Comparison of ENCODE assay signal across 9 cellular contexts in the genomic region with DNA sequence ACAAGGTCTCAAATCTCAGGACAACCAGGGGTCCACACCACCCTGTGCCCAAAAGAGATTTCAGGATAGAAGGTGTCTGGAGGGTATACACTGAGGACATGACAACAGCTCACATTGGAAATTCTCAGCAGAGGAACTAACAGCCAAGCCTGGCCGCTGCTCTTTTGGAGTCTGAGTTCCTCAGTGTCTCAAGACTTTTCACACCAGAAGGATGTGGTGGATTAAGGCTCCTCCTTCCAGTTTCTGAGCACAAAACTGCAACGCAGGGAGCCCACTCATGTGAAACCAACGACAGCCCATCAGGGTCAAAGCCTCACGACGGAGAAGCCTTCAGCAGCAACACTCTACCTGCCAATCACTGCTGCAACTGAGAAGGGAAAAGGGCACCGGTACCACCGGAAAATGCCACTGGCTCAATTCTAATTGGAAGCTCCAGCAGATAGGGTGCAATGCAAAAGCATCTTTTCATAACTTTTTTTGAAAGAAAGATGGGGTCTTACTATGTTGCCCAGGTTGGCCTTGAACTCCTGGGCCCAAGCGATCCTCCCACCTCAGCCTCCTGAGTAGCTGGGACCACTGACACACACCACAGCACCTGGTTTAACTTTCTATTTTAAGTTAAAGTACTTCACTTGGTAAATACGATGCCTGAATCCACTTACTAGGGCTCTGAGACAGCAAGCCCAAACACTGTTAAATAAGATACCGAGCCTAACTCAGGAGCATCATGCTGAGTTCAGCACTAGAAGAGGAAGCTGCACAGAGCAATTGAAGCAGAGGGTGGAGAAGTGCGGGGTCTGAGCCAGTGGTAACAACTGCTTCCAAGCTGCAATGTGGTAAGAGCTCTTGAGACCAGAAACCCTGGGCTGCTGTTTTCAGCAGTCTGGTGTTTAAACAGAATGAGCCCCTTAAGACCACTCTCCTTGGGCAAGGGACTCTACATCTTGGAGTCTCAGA. TPM values are rescaled to one million over a fixed set of nuclear protein-coding genes. Genes with fewer than 3 reads are reported as not detected.
DNase-seq lines count a peak whose midpoint lies in the region; ATAC-seq and TF ChIP-seq lines count a peak whose summit lies in the region.
"Had no signal": no experiment of that assay in that cellular context is flagged by ENCODE, and none has a peak within 500 bp of the region (broad histone marks: within the 10 kb centered on the region; RNA-seq: fewer than 3 reads in every experiment).

No MANE protein-coding gene starts in this region.

- H3K27ac ChIP-seq in BLaER1 (peak overlapping the region; percentile 62), H9 (ENCODE audit: insufficient read length, low read depth, low read length) (no peak overlapping the region)
- H3K27ac ChIP-seq: VCaP had no signal

- no peak for TF ChIP-seq CTCF in NB4 (IDR thresholded peaks at IDR 0.05; ENCODE audit: low read depth, low read length)
- TF ChIP-seq CTCF in H9 (conservative IDR thresholded peaks at IDR 0.05): no peak

- WGBS in H9 (ENCODE audit: extremely low coverage, insufficient read length, low lambda C conversion rate): no CpG with 5 or more reads among the region's 11 CpGs

- no peak overlapping the region for H3K18ac ChIP-seq in H9 (ENCODE audit: insufficient read length, low read depth, low read length)

- H3K36me3 Mint-ChIP-seq in activated naive CD8-positive, alpha-beta T cell treated with anti-CD3 and anti-CD28 coated beads, Interleukin-2, amount 50 U/mL, for 24 hours (ENCODE audit: low read depth): peaks cover 23% of the 10 kb centered on the region
- peaks cover 0 to 46% (median 0%) of the 10 kb centered on the region in 3 donors for H3K36me3 Mint-ChIP-seq in naive thymus-derived CD8-positive, alpha-beta T cell
- peaks cover 7 to 27% (median 16%) of the 10 kb centered on the region in 3 experiments; a peak in 6 of 7 replicates for H3K36me3 Mint-ChIP-seq in H9 (ENCODE audit: insufficient read depth in 1 of 3, low read depth in 3 of 3)

- peaks cover 11% of the 10 kb centered on the region for H3K79me1 ChIP-seq in H9 (ENCODE audit: insufficient read depth, low read depth, low read length, poor library complexity, severe bottlenecking)

- no peak overlapping the region for H2AFZ ChIP-seq in H9 (ENCODE audit: low read length)

- H3K36me3 ChIP-seq in BLaER1: peaks cover 67% of the 10 kb centered on the region

- H3K9ac ChIP-seq in BLaER1 (no peak overlapping the region; the same call in 1 of the 2 replicates), H9 (ENCODE audit: extremely low read depth, insufficient read length, low read length) (no peak overlapping the region)

- H4K5ac ChIP-seq in H9 (ENCODE audit: insufficient read length, low read depth, low read length): no peak overlapping the region

- no peaks in the 10 kb centered on the region for H3K9me3 ChIP-seq in BLaER1
- no peaks in the 10 kb centered on the region for H3K9me3 ChIP-seq in H9 (ENCODE audit: control insufficient read depth, low read depth, low read length)

- H3K27ac Mint-ChIP-seq in activated naive CD8-positive, alpha-beta T cell treated with anti-CD3 and anti-CD28 coated beads, Interleukin-2, amount 50 U/mL, for 24 hours: peak overlapping the region; percentile 90
- H3K27ac Mint-ChIP-seq in naive thymus-derived CD8-positive, alpha-beta T cell: peak overlapping the region; percentile 91 to 97 (median 94)
- peak overlapping the region in 1 of 3 experiments; percentile 96; a peak in 1 of 7 replicates for H3K27ac Mint-ChIP-seq in H9

- H3K23ac ChIP-seq in H9 (ENCODE audit: insufficient read length, low read depth, low read length): no peak overlapping the region

- no peak for TF ChIP-seq POLR2A in NB4 (IDR thresholded peaks at IDR 0.05; ENCODE audit: extremely low read depth, insufficient read length)

- no peak overlapping the region for H2BK12ac ChIP-seq in H9 (ENCODE audit: insufficient read length, low read depth, low read length)

- POLR2A ChIA-PET in naive thymus-derived CD8-positive, alpha-beta T cell (lab: Charles Lee): interaction anchor here (1.2 to 28.2 kb wide), 5 partner anchors 8 to 119 kb away, joined by 3 to 808 read pairs (median 8); a partner anchor contains a TSS

- H3K27me3 Mint-ChIP-seq in activated naive CD8-positive, alpha-beta T cell treated with anti-CD3 and anti-CD28 coated beads, Interleukin-2, amount 50 U/mL, for 24 hours: no peaks in the 10 kb centered on the region
- no peaks in the 10 kb centered on the region for H3K27me3 Mint-ChIP-seq in naive thymus-derived CD8-positive, alpha-beta T cell
- no peaks in the 10 kb centered on the region for H3K27me3 Mint-ChIP-seq in H9 (ENCODE audit: low read depth)

- DNase-seq in NB4 (ENCODE audit: low read depth): peak; percentile 87
- DNase-seq in activated naive CD8-positive, alpha-beta T cell treated with anti-CD3 and anti-CD28 coated beads, Interleukin-2, amount 50 U/mL, for 24 hours: peak; percentile 60
- peak in 5 of 10 donors; percentile 33 to 58 (median 41) for DNase-seq in naive thymus-derived CD8-positive, alpha-beta T cell
- DNase-seq in H9: no peak
- DNase-seq in NCI-H146 (lab: John Stamatoyannopoulos, UW): no peak
- DNase-seq in islet precursor cell: no peak

- peaks cover 84% of the 10 kb centered on the region for H3K79me2 ChIP-seq in H9 (ENCODE audit: insufficient read depth, low read length)

- no peak overlapping the region for H3K14ac ChIP-seq in H9 (ENCODE audit: insufficient read depth, low read length)

- H3K4me1 ChIP-seq in BLaER1 (peaks cover 73% of the 10 kb centered on the region), H9 (ENCODE audit: insufficient read depth, low read length) (peaks cover 31% of the 10 kb centered on the region)

- H3K4me2 ChIP-seq in BLaER1 (peak overlapping the region; percentile 75), H9 (ENCODE audit: insufficient read depth, insufficient read length, low read length) (no peak overlapping the region)

- H3K56ac ChIP-seq in H9 (ENCODE audit: insufficient read length, low read depth, low read length): no peak overlapping the region

- H3K23me2 ChIP-seq in H9 (ENCODE audit: insufficient read length, low read depth, low read length, poor library complexity, severe bottlenecking): no peaks in the 10 kb centered on the region

- peak overlapping the region; percentile 14; the same call in 1 of the 2 replicates for H3K4me3 ChIP-seq in BLaER1
- H3K4me3 ChIP-seq in NB4 (ENCODE audit: low read depth, low read length): peak overlapping the region; percentile 17

- H4K8ac ChIP-seq in H9 (replicated peaks; ENCODE audit: insufficient read length, low read depth, low read length): no peak overlapping the region

- H3K9me3 Mint-ChIP-seq in activated naive CD8-positive, alpha-beta T cell treated with anti-CD3 and anti-CD28 coated beads, Interleukin-2, amount 50 U/mL, for 24 hours: no peaks in the 10 kb centered on the region
- no peaks in the 10 kb centered on the region for H3K9me3 Mint-ChIP-seq in naive thymus-derived CD8-positive, alpha-beta T cell
- H3K9me3 Mint-ChIP-seq in H9: no peaks in the 10 kb centered on the region

- no peak overlapping the region for H2BK15ac ChIP-seq in H9 (ENCODE audit: low read depth, low read length)

- H4K91ac ChIP-seq in H9 (ENCODE audit: insufficient read length, low read depth, low read length): no peak overlapping the region

- H2AK5ac ChIP-seq in H9 (ENCODE audit: insufficient read length, low read length): no peak overlapping the region

- peaks cover 100% of the 10 kb centered on the region for H4K20me1 ChIP-seq in BLaER1
- H4K20me1 ChIP-seq in H9 (ENCODE audit: control insufficient read depth, insufficient read depth, insufficient read length): no peaks in the 10 kb centered on the region

- no peak overlapping the region for H2BK5ac ChIP-seq in H9 (ENCODE audit: insufficient read length, low read length)

- no peak overlapping the region for H3T11ph ChIP-seq in H9 (ENCODE audit: low read length)

- no peak overlapping the region for H2BK120ac ChIP-seq in H9 (ENCODE audit: low read depth, low read length, poor library complexity, severe bottlenecking)

- no peak overlapping the region for H2BK20ac ChIP-seq in H9 (ENCODE audit: low read depth, low read length, poor library complexity, severe bottlenecking)

- H3K27me3 ChIP-seq in BLaER1 (no peaks in the 10 kb centered on the region), H9 (ENCODE audit: insufficient read depth, low read length) (no peaks in the 10 kb centered on the region)

- peaks cover 97% of the 10 kb centered on the region for H3K4me1 Mint-ChIP-seq in activated naive CD8-positive, alpha-beta T cell treated with anti-CD3 and anti-CD28 coated beads, Interleukin-2, amount 50 U/mL, for 24 hours
- peaks cover 50 to 99% (median 93%) of the 10 kb centered on the region in 4 donors for H3K4me1 Mint-ChIP-seq in naive thymus-derived CD8-positive, alpha-beta T cell
- H3K4me1 Mint-ChIP-seq in H9: peaks cover 53 to 59% of the 10 kb centered on the region in 2 experiments

- H3K4me3 Mint-ChIP-seq in activated naive CD8-positive, alpha-beta T cell treated with anti-CD3 and anti-CD28 coated beads, Interleukin-2, amount 50 U/mL, for 24 hours: peak overlapping the region; percentile 73
- peak overlapping the region; percentile 66 to 88 (median 84) for H3K4me3 Mint-ChIP-seq in naive thymus-derived CD8-positive, alpha-beta T cell
- peak overlapping the region in 1 of 2 experiments; percentile 26; a peak in 1 of 5 replicates for H3K4me3 Mint-ChIP-seq in H9

- peak; percentile 51 for ATAC-seq in GM19467 (IDR thresholded peaks at IDR 0.05; ENCODE audit: unreplicated experiment)
- ATAC-seq in activated naive CD8-positive, alpha-beta T cell treated with anti-CD3 and anti-CD28 coated beads, Interleukin-2, amount 50 U/mL, for 24 hours: peak; percentile 90
- peak; percentile 70 to 72 for ATAC-seq in naive thymus-derived CD8-positive, alpha-beta T cell

- no peak overlapping the region for H3K4ac ChIP-seq in H9 (ENCODE audit: low read depth, low read length)

RNA-seq across cellular contexts. Expression of a gene that starts 7.8 kb away (rescaled TPM):
- total RNA-seq in naive thymus-derived CD8-positive, alpha-beta T cell: 100 to 1,000 TPM; 268 to 289 TPM
- 100 to 1,000 TPM; 475 to 592 (median 562) TPM for polyA plus RNA-seq in naive thymus-derived CD8-positive, alpha-beta T cell
- total RNA-seq in H9 (2021): 343 and 348 TPM in 2 replicates

Comparison
In these comparisons a context has a peak if more than half of its experiments do, and no peak if none do; other contexts are left out.
1. DNase-seq: peak in NB4 (single experiment) and activated naive CD8-positive, alpha-beta T cell treated with anti-CD3 and anti-CD28 coated beads, Interleukin-2, amount 50 U/mL, for 24 hours (single experiment); none in H9 (single experiment), NCI-H146 (single experiment) and islet precursor cell (single experiment).
2. Peak in every context shown above with its lines, with median percentiles within 50 percentile points of each other: ATAC-seq.